In the genomic region with DNA sequence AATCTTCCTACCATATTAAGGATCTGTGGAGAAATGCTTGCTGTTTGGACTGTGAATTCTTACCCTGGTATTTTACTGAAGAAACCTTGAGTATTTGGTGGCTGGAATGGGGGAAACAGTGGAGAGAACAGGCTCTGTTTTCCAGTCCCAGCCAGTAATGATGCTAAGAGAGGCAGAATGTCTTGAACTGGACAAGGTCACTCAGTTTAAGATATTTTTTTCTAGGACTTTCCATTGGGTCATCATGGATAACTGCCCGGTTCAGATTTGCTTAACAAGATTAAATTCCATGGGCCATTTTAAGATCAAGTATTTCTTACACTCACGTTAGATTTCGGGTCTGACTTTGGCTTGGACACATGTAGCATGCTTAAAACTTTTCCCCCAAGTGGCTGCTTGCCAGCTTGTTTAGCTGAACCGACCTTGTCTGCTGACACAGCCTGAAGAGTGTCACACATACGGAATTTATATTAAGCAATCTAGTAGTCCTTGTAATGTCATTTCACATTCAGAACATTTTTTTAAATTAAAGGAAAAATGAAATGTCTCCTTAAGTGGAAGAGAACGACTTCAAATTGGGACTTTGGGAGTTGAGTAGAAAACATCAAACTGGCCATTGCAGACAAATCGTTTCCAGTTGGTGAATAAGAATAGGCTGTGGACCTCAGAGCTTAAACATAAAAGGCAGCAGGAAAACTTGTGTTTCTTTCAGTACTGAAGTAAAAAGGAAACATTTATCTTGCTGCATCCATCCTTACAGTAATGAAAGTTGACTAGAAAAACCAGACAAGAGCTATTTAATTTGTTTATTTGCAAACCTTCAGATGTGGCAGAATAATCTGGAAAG, we compare ENCODE assay signal across 13 cellular contexts. TPM values are rescaled to one million over a fixed set of nuclear protein-coding genes. Genes with fewer than 3 reads are reported as not detected.
DNase-seq lines count a peak whose midpoint lies in the region; ATAC-seq and TF ChIP-seq lines count a peak whose summit lies in the region.
"Had no signal": no experiment of that assay in that cellular context is flagged by ENCODE, and none has a peak within 500 bp of the region (broad histone marks: within the 10 kb centered on the region; RNA-seq: fewer than 3 reads in every experiment).

No MANE protein-coding gene starts in this region.

- H3K27ac ChIP-seq in gastroesophageal sphincter (peak overlapping the region; percentile 25 to 65 (median 54)), osteoblast (ENCODE audit: low read depth, low read length) (peak overlapping the region; percentile 58), vagina (peak overlapping the region; percentile 92), SJCRH30 (no peak overlapping the region)

- no peak for TF ChIP-seq EP300 in gastroesophageal sphincter (IDR thresholded peaks at IDR 0.05)

- H3K27me3 ChIP-seq in gastroesophageal sphincter (no peaks in the 10 kb centered on the region), osteoblast (ENCODE audit: insufficient read depth, low read length) (no peaks in the 10 kb centered on the region), vagina (peaks cover 3% of the 10 kb centered on the region), SJCRH30 (no peaks in the 10 kb centered on the region)
- H3K27me3 ChIP-seq: MG63 had no signal

- TF ChIP-seq POLR2A in gastroesophageal sphincter (IDR thresholded peaks at IDR 0.05) (no peak), vagina (IDR thresholded peaks at IDR 0.05) (no peak)

- intact Hi-C loops in Right ventricle myocardium inferior (cut with DNase I) (loop anchor here (5.0 kb wide), 1 partner anchor 320 kb away; no protein-coding TSS in a partner anchor), cardiac septum (cut with DNase I) (loop anchor here (5.0 kb wide), 1 partner anchor 40 kb away; no protein-coding TSS in a partner anchor), vagina (cut with DNase I) (no loop called here)

- TF ChIP-seq CTCF in gastroesophageal sphincter (IDR thresholded peaks at IDR 0.05): no peak
- no peak for TF ChIP-seq CTCF in osteoblast (IDR thresholded peaks at IDR 0.05; ENCODE audit: extremely low read depth, low read depth, low read length)
- no peak for TF ChIP-seq CTCF in vagina (IDR thresholded peaks at IDR 0.05)

- WGBS in gastroesophageal sphincter (ENCODE audit: low coverage in 1 of 2), 2 donors: 37 to 71% methylated on average over 7 of the region's 7 CpGs

- H3K36me3 ChIP-seq in gastroesophageal sphincter (peaks cover 0 to 17% of the 10 kb centered on the region in 2 donors), osteoblast (ENCODE audit: insufficient read depth, low read length) (no peaks in the 10 kb centered on the region), vagina (no peaks in the 10 kb centered on the region), SJCRH30 (no peaks in the 10 kb centered on the region)
- H3K36me3 ChIP-seq: MG63 had no signal

- H2AFZ ChIP-seq in osteoblast (ENCODE audit: low read length): peak overlapping the region; percentile 72

- DNase-seq in Right ventricle myocardium inferior (ENCODE audit: missing footprints) (no peak), cardiac septum (ENCODE audit: low spot score) (no peak), osteoblast (ENCODE audit: insufficient read length, low spot score, missing footprints) (no peak), vagina (ENCODE audit: extremely low spot score in 2 of 2) (no peak), SJCRH30 (no peak), Kasumi-1 (lab: John Stamatoyannopoulos, UW) (no peak)
- no peak for DNase-seq in stimulated activated naive CD4-positive, alpha-beta T cell treated with Interleukin-2 at 50 U/mL for 16 hours (lab: John Stamatoyannopoulos, UW)
- DNase-seq: foreskin melanocyte, GF-D8, MG63, NCI-H526 had no signal

- H3K9me3 ChIP-seq in gastroesophageal sphincter (no peaks in the 10 kb centered on the region), osteoblast (ENCODE audit: low read depth, low read length) (no peaks in the 10 kb centered on the region), vagina (no peaks in the 10 kb centered on the region), SJCRH30 (replicated peaks) (no peaks in the 10 kb centered on the region)
- H3K9me3 ChIP-seq: MG63 had no signal

- ATAC-seq in Right ventricle myocardium inferior (peak; percentile 85), gastroesophageal sphincter (peak; percentile 89)
- ATAC-seq: stimulated activated effector memory CD8-positive, alpha-beta T cell treated with anti-CD3 and anti-CD28 coated beads, Interleukin-12 subunit alpha, Interleukin-12 subunit beta, amount 100 ng/mL, for 72 hours had no signal

- H3K4me2 ChIP-seq in osteoblast (ENCODE audit: insufficient read depth, low read length): peak overlapping the region; percentile 46

- no peaks in the 10 kb centered on the region for H4K20me1 ChIP-seq in osteoblast (ENCODE audit: insufficient read depth, low read length)

- H3K4me3 ChIP-seq in gastroesophageal sphincter (no peak overlapping the region), osteoblast (ENCODE audit: insufficient read depth, low read length) (peak overlapping the region; percentile 26), vagina (no peak overlapping the region), SJCRH30 (no peak overlapping the region)
- H3K4me3 ChIP-seq: MG63 had no signal

- H3K79me2 ChIP-seq in osteoblast (ENCODE audit: insufficient read depth, low read length): no peaks in the 10 kb centered on the region

- H3K4me1 ChIP-seq in gastroesophageal sphincter (peaks cover 0 to 19% (median 3%) of the 10 kb centered on the region in 3 donors), osteoblast (ENCODE audit: insufficient read depth, low read length) (peaks cover 39% of the 10 kb centered on the region), vagina (peaks cover 48% of the 10 kb centered on the region), SJCRH30 (no peaks in the 10 kb centered on the region)

RNA-seq across cellular contexts. Expression of a gene that starts 28.9 kb away (rescaled TPM):
- total RNA-seq in Right ventricle myocardium inferior (9.5 TPM), cardiac septum (11.0 TPM), gastroesophageal sphincter (1 to 10 TPM; 2.8 to 3.9 (median 3.5) TPM), osteoblast (1.4 and 2.7 TPM in 2 replicates), vagina (11.5 TPM)
- total RNA-seq in SJCRH30 (2014; rRNA removed; shearing (Covaris generic)): 3.5 and 3.8 TPM in 2 replicates
